Comparison of ENCODE assay signal across 12 cellular contexts in the genomic region with DNA sequence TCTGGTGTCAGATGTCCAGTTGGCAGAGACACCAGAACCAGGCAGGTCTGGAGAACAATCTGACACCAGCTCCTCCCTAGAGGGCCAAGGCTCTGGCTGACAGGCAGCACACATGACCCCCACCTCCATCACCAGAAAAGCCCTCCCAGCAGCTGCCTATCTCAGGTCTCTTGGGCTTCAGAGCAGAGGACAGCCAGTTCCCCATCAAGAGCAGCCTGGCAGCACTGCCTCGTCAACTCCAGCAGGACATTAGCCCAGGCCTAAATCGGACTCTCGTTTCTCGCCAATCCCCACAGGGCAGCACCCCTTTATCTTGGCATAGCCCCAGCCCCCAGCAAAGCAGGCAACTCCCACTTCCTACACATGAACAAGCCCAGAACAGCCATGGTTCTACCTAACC. TPM values are rescaled to one million over a fixed set of nuclear protein-coding genes. Genes with fewer than 3 reads are reported as not detected.
A peak's percentile ranks its signal among the peaks of the same experiment; 100 is the strongest.
DNase-seq lines count a peak whose midpoint lies in the region; ATAC-seq, FAIRE-seq and TF ChIP-seq lines count a peak whose summit lies in the region.
"Had no signal": no experiment of that assay in that cellular context is flagged by ENCODE, and none has a peak within 500 bp of the region (broad histone marks: within the 10 kb centered on the region; RNA-seq: fewer than 3 reads in every experiment).

No MANE protein-coding gene starts in this region.

- no peak overlapping the region for H2AFZ ChIP-seq in keratinocyte (ENCODE audit: control insufficient read depth, low read length)

- peaks cover 7% of the 10 kb centered on the region for H3K9me1 ChIP-seq in keratinocyte (ENCODE audit: control insufficient read depth, extremely low read depth, insufficient read depth, low read length)

- no peaks in the 10 kb centered on the region for H3K9me3 Mint-ChIP-seq in Caco-2 (ENCODE audit: unreplicated experiment)
- H3K9me3 Mint-ChIP-seq: activated naive CD8-positive, alpha-beta T cell treated with anti-CD3 and anti-CD28 coated beads for 36 hours had no signal

- TF ChIP-seq POLR2A in breast epithelium (IDR thresholded peaks at IDR 0.05) (no peak), gastrocnemius medialis (IDR thresholded peaks at IDR 0.05) (peak; percentile 43 to 57)

- in situ Hi-C loops in gastrocnemius medialis (cut with MboI; ENCODE audit: low sequenced_read_pairs in 4 of 4) = no loop called here

- H3K27me3 ChIP-seq in Caco-2 (replicated peaks; ENCODE audit: control insufficient read depth, insufficient read depth, low read length) (no peaks in the 10 kb centered on the region), breast epithelium (no peaks in the 10 kb centered on the region), keratinocyte (ENCODE audit: control insufficient read depth, extremely low read depth, insufficient read depth, low read length) (no peaks in the 10 kb centered on the region), gastrocnemius medialis (no peaks in the 10 kb centered on the region)

- H3K36me3 ChIP-seq in Caco-2 (ENCODE audit: control insufficient read depth, insufficient read depth, low read length) (peaks cover 4% of the 10 kb centered on the region), breast epithelium (no peaks in the 10 kb centered on the region), keratinocyte (ENCODE audit: control insufficient read depth in 2 of 2, extremely low read depth in 1 of 2, insufficient read depth in 2 of 2, low read length in 2 of 2) (peaks cover 15 to 26% of the 10 kb centered on the region in 2 experiments), gastrocnemius medialis (no peaks in the 10 kb centered on the region)

- H3K9me3 ChIP-seq in Caco-2 = no peaks in the 10 kb centered on the region
- H3K9me3 ChIP-seq in breast epithelium = no peaks in the 10 kb centered on the region
- no peaks in the 10 kb centered on the region for H3K9me3 ChIP-seq in keratinocyte (ENCODE audit: control insufficient read depth, low read depth, low read length)
- no peaks in the 10 kb centered on the region for H3K9me3 ChIP-seq in gastrocnemius medialis

- peak overlapping the region; percentile 0 for H3K27ac Mint-ChIP-seq in Caco-2 (ENCODE audit: unreplicated experiment)
- H3K27ac Mint-ChIP-seq: activated naive CD8-positive, alpha-beta T cell treated with anti-CD3 and anti-CD28 coated beads for 36 hours had no signal

- H3K4me1 Mint-ChIP-seq in Caco-2 (ENCODE audit: low read depth, unreplicated experiment) = peaks cover 16% of the 10 kb centered on the region

- H3K9ac ChIP-seq in keratinocyte (ENCODE audit: control insufficient read depth, extremely low read depth, insufficient read depth, low read length) = peak overlapping the region; percentile 90

- TF ChIP-seq CTCF in Caco-2 (IDR thresholded peaks at IDR 0.05; ENCODE audit: insufficient read depth in 1 of 2, low read depth in 1 of 2, low read length in 1 of 2, severe bottlenecking in 1 of 2, unreplicated experiment in 1 of 2) = no peak
- no peak for TF ChIP-seq CTCF in breast epithelium (IDR thresholded peaks at IDR 0.05)
- TF ChIP-seq CTCF in keratinocyte (optimal IDR thresholded peaks at IDR 0.05 in 1 of 3, IDR thresholded peaks at IDR 0.05 in 1 of 3, conservative IDR thresholded peaks at IDR 0.05 in 1 of 3; ENCODE audit: extremely low read depth in 1 of 3, insufficient read depth in 2 of 3, low read length in 3 of 3) = no peak
- no peak for TF ChIP-seq CTCF in gastrocnemius medialis (IDR thresholded peaks at IDR 0.05 in 4 of 5, conservative IDR thresholded peaks at IDR 0.05 in 1 of 5)

- no peak for FAIRE-seq in keratinocyte (lab: Jason Lieb, UNC)
- FAIRE-seq: urothelium cell line had no signal

- CTCF ChIA-PET in Caco-2 (lab: Charles Lee) = interaction anchor here (0.7 kb wide), 1 partner anchor 88 kb away, joined by 5 read pairs; no protein-coding TSS in a partner anchor

- H3K4me2 ChIP-seq in keratinocyte (ENCODE audit: control insufficient read depth, extremely low read depth, insufficient read depth, low read depth, low read length) = peak overlapping the region; percentile 100

- peaks cover 30% of the 10 kb centered on the region for H4K20me1 ChIP-seq in keratinocyte (ENCODE audit: control insufficient read depth, extremely low read depth, insufficient read depth, low read length)

- H3K27me3 Mint-ChIP-seq in Caco-2 (ENCODE audit: insufficient read depth, unreplicated experiment) = no peaks in the 10 kb centered on the region

- peak overlapping the region; percentile 83 to 99 for H3K27ac ChIP-seq in breast epithelium
- peak overlapping the region; percentile 85 for H3K27ac ChIP-seq in keratinocyte (ENCODE audit: control insufficient read depth, insufficient read depth, low read length)
- H3K27ac ChIP-seq in gastrocnemius medialis = peak overlapping the region; percentile 81 to 95 (median 92)

- DNase-seq in Caco-2 (no peak), breast epithelium (ENCODE audit: low spot score in 2 of 2) (no peak), keratinocyte (ENCODE audit: low read depth, low spot score) (no peak), gastrocnemius medialis (peak; percentile 88 to 89), NCI-H2171 treated with DMSO at 0.1 percent for 48 hours (lab: John Stamatoyannopoulos, UW) (no peak)
- no peak for DNase-seq in activated CD4-positive, CD25-positive, alpha-beta regulatory T cell (lab: John Stamatoyannopoulos, UW)
- DNase-seq: activated naive CD8-positive, alpha-beta T cell treated with anti-CD3 and anti-CD28 coated beads for 36 hours; DND-41; NCI-H2081 treated with DMSO at 0.1 percent for 48 hours had no signal

- H3K79me2 ChIP-seq in keratinocyte (ENCODE audit: control insufficient read depth, insufficient read depth, low read length) = peaks cover 80% of the 10 kb centered on the region

- ATAC-seq in gastrocnemius medialis (peak; percentile 51 to 52), HG03045 (IDR thresholded peaks at IDR 0.05; ENCODE audit: unreplicated experiment) (no peak), GM19395 (IDR thresholded peaks at IDR 0.05; ENCODE audit: unreplicated experiment) (no peak)

- BruUV-seq in Caco-2 (replicated peaks; lab: Mats Ljungman, UMichigan) = no TSS peak

- H3K4me1 ChIP-seq in Caco-2 = peaks cover 34% of the 10 kb centered on the region
- H3K4me1 ChIP-seq in breast epithelium = peaks cover 7 to 30% of the 10 kb centered on the region in 2 donors
- peaks cover 52% of the 10 kb centered on the region for H3K4me1 ChIP-seq in keratinocyte (ENCODE audit: control insufficient read depth, extremely low read depth, insufficient read depth, low read length)
- peaks cover 84 to 86% of the 10 kb centered on the region in 2 donors for H3K4me1 ChIP-seq in gastrocnemius medialis

- H3K4me3 ChIP-seq in Caco-2 (ENCODE audit: low read depth, low read length) = no peak overlapping the region
- peak overlapping the region in 2 of 3 donors; percentile 7 to 20 for H3K4me3 ChIP-seq in breast epithelium
- peak overlapping the region; percentile 51 to 60 (median 54) for H3K4me3 ChIP-seq in keratinocyte (ENCODE audit: control insufficient read depth in 2 of 3, extremely low read depth in 1 of 3, insufficient read depth in 2 of 3, low read depth in 1 of 3, low read length in 3 of 3)
- peak overlapping the region in 2 of 4 donors; percentile 0 to 23 for H3K4me3 ChIP-seq in gastrocnemius medialis

- dilution Hi-C loops in keratinocyte (cut with MboI; ENCODE audit: extremely low pct_ligation_motif_present, low sequenced_read_pairs) = no loop called here

- H3K36me3 Mint-ChIP-seq in Caco-2 (ENCODE audit: insufficient read depth, unreplicated experiment) = peaks cover 98% of the 10 kb centered on the region
- H3K36me3 Mint-ChIP-seq: activated naive CD8-positive, alpha-beta T cell treated with anti-CD3 and anti-CD28 coated beads for 36 hours had no signal

- no peak overlapping the region for H3K4me3 Mint-ChIP-seq in Caco-2 (ENCODE audit: unreplicated experiment)
- H3K4me3 Mint-ChIP-seq: activated naive CD8-positive, alpha-beta T cell treated with anti-CD3 and anti-CD28 coated beads for 36 hours had no signal

- POLR2A ChIA-PET in Caco-2 (lab: Charles Lee) = interaction anchor here (0.5 to 1.3 kb wide), 2 partner anchors 9 to 11 kb away, joined by 3 to 4 read pairs; no protein-coding TSS in a partner anchor

- intact Hi-C loops in Caco-2 (cut with micrococcal nuclease; ENCODE audit: unreplicated experiment) (no loop called here), breast epithelium (cut with DNase I; ENCODE audit: low total_unique reads) (no loop called here), gastrocnemius medialis (cut with DNase I; ENCODE audit: low total_unique reads) (no loop called here)

RNA-seq across cellular contexts. Expression of gene JUP, which starts 4.4 kb away (rescaled TPM):
- 392 and 419 TPM in 2 replicates for total RNA-seq in Caco-2 (2022)
- total RNA-seq in breast epithelium = 100 to 1,000 TPM; 107 to 158 (median 121) TPM
- 152 to 261 TPM (median 192 TPM) in 3 replicates for polyA plus RNA-seq in keratinocyte
- 318 TPM for polyA plus RNA-seq in keratinocyte (2011; ENCODE audit: low read depth)
- polyA plus RNA-seq in keratinocyte (2011; cell fraction: cytosol; rRNA removed) = 272 and 540 TPM in 2 replicates
- polyA plus RNA-seq in keratinocyte (2011; cell fraction: nucleus; rRNA removed) = 428 and 649 TPM in 2 replicates
- 597 and 1,055 TPM in 2 replicates for polyA plus RNA-seq in keratinocyte (2012; ENCODE audit: low replicate concordance)
- polyA minus RNA-seq in keratinocyte = 297 to 1,322 TPM (median 395 TPM) in 3 replicates
- polyA minus RNA-seq in keratinocyte (2011; cell fraction: cytosol; rRNA and poly(A)+ RNA removed) = 688 TPM
- polyA minus RNA-seq in keratinocyte (2011; cell fraction: nucleus; rRNA and poly(A)+ RNA removed) = 540 and 556 TPM in 2 replicates
- total RNA-seq in gastrocnemius medialis = 100 to 1,000 TPM in 3 of 4 donors, 10 to 100 TPM in 1; 88.8 to 135 (median 113) TPM

RNA-seq across cellular contexts. Expression of gene P3H4, which starts 29.6 kb away (rescaled TPM):
- 34.1 and 39.2 TPM in 2 replicates for total RNA-seq in Caco-2 (2022)
- 10 to 100 TPM in 2 of 3 donors, 1 to 10 TPM in 1; 6.2 to 19.0 (median 14.9) TPM for total RNA-seq in breast epithelium
- 4.2 to 8.4 TPM (median 5.9 TPM) in 3 replicates for polyA plus RNA-seq in keratinocyte
- polyA plus RNA-seq in keratinocyte (2011; ENCODE audit: low read depth) = 6.9 TPM
- polyA plus RNA-seq in keratinocyte (2011; cell fraction: cytosol; rRNA removed) = 2.3 and 4.9 TPM in 2 replicates
- 9.6 and 11.8 TPM in 2 replicates for polyA plus RNA-seq in keratinocyte (2011; cell fraction: nucleus; rRNA removed)
- 5.0 and 6.3 TPM in 2 replicates for polyA plus RNA-seq in keratinocyte (2012; ENCODE audit: low replicate concordance)
- 2.3 to 8.0 TPM (median 4.4 TPM) in 3 replicates for polyA minus RNA-seq in keratinocyte
- 18.4 TPM for polyA minus RNA-seq in keratinocyte (2011; cell fraction: cytosol; rRNA and poly(A)+ RNA removed)
- polyA minus RNA-seq in keratinocyte (2011; cell fraction: nucleus; rRNA and poly(A)+ RNA removed) = 9.0 and 12.2 TPM in 2 replicates
- 1 to 10 TPM; 1.8 to 4.0 (median 2.9) TPM for total RNA-seq in gastrocnemius medialis

RNA-seq across cellular contexts. Expression of gene FKBP10, which starts 30.7 kb away (rescaled TPM):
- total RNA-seq in Caco-2 (2022) (112 and 132 TPM in 2 replicates), breast epithelium (10 to 100 TPM; 35.9 to 43.3 (median 39.4) TPM), gastrocnemius medialis (10 to 100 TPM in 2 of 4 donors, 1 to 10 TPM in 2; 7.0 to 12.9 (median 9.7) TPM)
- 0.37 to 0.73 TPM (median 0.38 TPM) in 3 replicates for polyA plus RNA-seq in keratinocyte
- polyA plus RNA-seq in keratinocyte (2011; ENCODE audit: low read depth) = 1.3 TPM
- 0.29 and 0.32 TPM in 2 replicates for polyA plus RNA-seq in keratinocyte (2011; cell fraction: cytosol; rRNA removed)
- 1.6 and 2.1 TPM in 2 replicates for polyA plus RNA-seq in keratinocyte (2011; cell fraction: nucleus; rRNA removed)
- 0.14 and 0.62 TPM in 2 replicates for polyA plus RNA-seq in keratinocyte (2012; ENCODE audit: low replicate concordance)
- 0.13 to 4.1 TPM (median 2.9 TPM) in 3 replicates for polyA minus RNA-seq in keratinocyte
- 0.96 TPM for polyA minus RNA-seq in keratinocyte (2011; cell fraction: cytosol; rRNA and poly(A)+ RNA removed)
- polyA minus RNA-seq in keratinocyte (2011; cell fraction: nucleus; rRNA and poly(A)+ RNA removed) = 1.2 and 1.8 TPM in 2 replicates

RNA-seq across cellular contexts. Expression of gene HAP1, which starts 47.7 kb away (rescaled TPM):
- total RNA-seq in Caco-2 (2022) = 3.2 and 3.3 TPM in 2 replicates
- total RNA-seq in breast epithelium = 1 to 10 TPM in 1 of 3 donors, under 1 TPM in 1, not detected in 1; 0.33 to 2.2 TPM
- polyA plus RNA-seq in keratinocyte = 0.95 to 2.3 TPM (median 1.6 TPM) in 3 replicates
- 5.9 TPM for polyA plus RNA-seq in keratinocyte (2011; ENCODE audit: low read depth)
- polyA plus RNA-seq in keratinocyte (2011; cell fraction: cytosol; rRNA removed) = 0.95 and 1.3 TPM in 2 replicates
- polyA plus RNA-seq in keratinocyte (2011; cell fraction: nucleus; rRNA removed) = 11.3 and 11.7 TPM in 2 replicates
- polyA plus RNA-seq in keratinocyte (2012; ENCODE audit: low replicate concordance) = 1.2 and 8.8 TPM in 2 replicates
- 0.66 to 1.2 TPM (median 0.80 TPM) in 3 replicates for polyA minus RNA-seq in keratinocyte
- polyA minus RNA-seq in keratinocyte (2011; cell fraction: cytosol; rRNA and poly(A)+ RNA removed) = not detected
- polyA minus RNA-seq in keratinocyte (2011; cell fraction: nucleus; rRNA and poly(A)+ RNA removed) = 1.3 and 1.8 TPM in 2 replicates
- under 1 TPM in 1 of 4 donors, not detected in 3; 0.22 TPM for total RNA-seq in gastrocnemius medialis

RNA-seq across cellular contexts. Expression of gene NT5C3B, which starts 53.9 kb away (rescaled TPM):
- total RNA-seq in Caco-2 (2022) (85.4 and 94.5 TPM in 2 replicates), breast epithelium (10 to 100 TPM; 50.2 to 83.9 (median 60.6) TPM), gastrocnemius medialis (10 to 100 TPM; 13.8 to 27.6 (median 23.1) TPM)
- polyA plus RNA-seq in keratinocyte = 83.4 to 109 TPM (median 92.7 TPM) in 3 replicates
- polyA plus RNA-seq in keratinocyte (2011; ENCODE audit: low read depth) = 23.5 TPM
- polyA plus RNA-seq in keratinocyte (2011; cell fraction: cytosol; rRNA removed) = 88.8 and 118 TPM in 2 replicates
- polyA plus RNA-seq in keratinocyte (2011; cell fraction: nucleus; rRNA removed) = 51.1 and 67.8 TPM in 2 replicates
- 38.5 and 66.6 TPM in 2 replicates for polyA plus RNA-seq in keratinocyte (2012; ENCODE audit: low replicate concordance)
- polyA minus RNA-seq in keratinocyte = 40.2 to 86.1 TPM (median 53.5 TPM) in 3 replicates
- 57.6 TPM for polyA minus RNA-seq in keratinocyte (2011; cell fraction: cytosol; rRNA and poly(A)+ RNA removed)
- 10.2 and 19.1 TPM in 2 replicates for polyA minus RNA-seq in keratinocyte (2011; cell fraction: nucleus; rRNA and poly(A)+ RNA removed)

Comparison
In these comparisons a context has a peak if more than half of its experiments do, and no peak if none do; other contexts are left out.
1. DNase-seq: peak in gastrocnemius medialis (2 of 2); none in Caco-2 (0 of 2), breast epithelium (0 of 2), keratinocyte (single experiment), NCI-H2171 treated with DMSO at 0.1 percent for 48 hours (single experiment) and activated CD4-positive, CD25-positive, alpha-beta regulatory T cell (0 of 4).
2. ATAC-seq: peak in gastrocnemius medialis (2 of 2); none in HG03045 (single experiment) and GM19395 (single experiment).
3. Peak in every context shown above with its lines, with median percentiles within 50 percentile points of each other: H3K27ac ChIP-seq.